Comparison of ENCODE assay signal across 27 cellular contexts in the genomic region with DNA sequence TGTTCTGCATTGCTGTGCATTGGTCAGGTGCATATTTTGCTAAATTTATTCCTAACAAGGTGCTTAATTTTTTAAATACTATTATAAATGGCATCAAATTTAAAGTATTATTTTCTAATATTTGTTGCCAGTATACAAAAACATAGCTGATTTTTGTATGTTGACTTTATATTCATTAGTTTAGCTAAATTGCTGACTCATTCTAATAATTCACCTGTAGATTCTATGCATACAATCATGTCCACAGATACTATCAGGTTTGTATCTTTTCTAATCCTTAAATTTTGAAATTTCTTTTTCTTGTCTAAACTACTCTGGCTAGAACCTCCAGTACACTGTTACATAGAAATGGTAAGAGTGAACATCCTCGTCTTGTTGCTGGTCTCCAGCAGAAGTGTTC.
"Had no signal": no experiment of that assay in that cellular context is flagged by ENCODE, and none has a peak within 500 bp of the region (broad histone marks: within the 10 kb centered on the region; RNA-seq: fewer than 3 reads in every experiment).

No MANE protein-coding gene starts in this region.

- FAIRE-seq: urothelium cell line had no signal

- H3K36me3 ChIP-seq: stomach, suprapubic skin, thoracic aorta, thyroid gland, tibial artery, tibial nerve, transverse colon, upper lobe of left lung, upper lobe of right lung, uterus, vagina had no signal

- H3K9me3 ChIP-seq: stomach, suprapubic skin, testis, thoracic aorta, thyroid gland, tibial artery, tibial nerve, transverse colon, upper lobe of left lung, upper lobe of right lung, uterus, vagina had no signal

- H3K27me3 ChIP-seq: stomach, suprapubic skin, testis, thyroid gland, tibial artery, tibial nerve, transverse colon, upper lobe of left lung, upper lobe of right lung, uterus, vagina had no signal

- H3K27ac ChIP-seq: stomach, suprapubic skin, testis, thoracic aorta, thyroid gland, tibial artery, tibial nerve, transverse colon, upper lobe of left lung, upper lobe of right lung, uterus, vagina had no signal

- ATAC-seq: stimulated activated effector memory CD8-positive, alpha-beta T cell treated with anti-CD3 and anti-CD28 coated beads, Interleukin-12 subunit alpha, Interleukin-12 subunit beta, amount 100 ng/mL, for 72 hours; stimulated activated memory B cell treated with anti-CD40 and anti-IgM and Interleukin-4, amounts not matched to agents 10 μg/mL and 1 μg/mL and 100 μg/mL, for 72 hours; stimulated activated naive B cell treated with anti-CD40 and anti-IgM and Interleukin-4, amounts not matched to agents 10 μg/mL and 1 μg/mL and 100 μg/mL, for 72 hours; stimulated activated naive CD8-positive, alpha-beta T cell treated with anti-CD3 and anti-CD28 coated beads, Interleukin-15, amount 100 ng/mL, for 72 hours; stimulated activated naive CD8-positive, alpha-beta T cell treated with anti-CD3 and anti-CD28 coated beads, Interleukin-15, Interleukin-2, amounts not matched to agents 100 U/mL and 50 U/mL, for 24 hours; upper lobe of right lung had no signal

- H3K4me3 ChIP-seq: stomach, suprapubic skin, testis, thoracic aorta, thyroid gland, tibial artery, tibial nerve, transverse colon, upper lobe of left lung, upper lobe of right lung, uterus, vagina had no signal

- DNase-seq: stimulated activated CD4-positive, alpha-beta T cell treated with anti-CD3 and anti-CD28 coated beads, Interleukin-2, amount 100 ng/mL, for 48 hours; stimulated activated CD4-positive, alpha-beta T cell treated with anti-CD3 and anti-CD28 coated beads, Interleukin-4, amount 100 ng/mL, for 1 hour; stimulated activated CD4-positive, alpha-beta T cell treated with anti-CD3 and anti-CD28 coated beads, Interleukin-4, amount 100 ng/mL, for 24 hours; stimulated activated CD4-positive, alpha-beta T cell treated with anti-CD3 and anti-CD28 coated beads, Interleukin-4, amount 100 ng/mL, for 4 hours; stimulated activated CD8-positive, alpha-beta memory T cell treated with anti-CD3 and anti-CD28 coated beads, Interleukin-4, amount 100 ng/mL, for 48 hours; stimulated activated naive B cell treated with anti-CD40 and anti-IgM and Interleukin-4, amounts not matched to agents 10 μg/mL and 1 μg/mL and 100 μg/mL, for 72 hours; stimulated activated naive CD4-positive, alpha-beta T cell; stimulated activated naive CD4-positive, alpha-beta T cell treated with Interleukin-2 at 50 U/mL for 16 hours; stimulated activated naive CD8-positive, alpha-beta T cell treated with anti-CD3 and anti-CD28 coated beads, Interleukin-15, amount 100 ng/mL, for 72 hours; stimulated activated naive CD8-positive, alpha-beta T cell treated with anti-CD3 and anti-CD28 coated beads, Interleukin-15, Interleukin-2, amounts not matched to agents 100 U/mL and 50 U/mL, for 24 hours; stomach; substantia nigra; testis; thyroid gland; tibial artery; transverse colon; trophoblast cell; upper lobe of left lung; upper lobe of right lung; uterus had no signal
